In genomic region chr17:29133146-29133713, GRCh38 we compare ENCODE assay signal across 8 cellular contexts. TPM values are rescaled to one million over a fixed set of nuclear protein-coding genes. Genes with fewer than 3 reads are reported as not detected.
DNase-seq lines count a peak whose midpoint lies in the region; TF ChIP-seq lines count a peak whose summit lies in the region.

No MANE protein-coding gene starts in this region.

- H3K27me3 ChIP-seq in SK-N-SH (ENCODE audit: insufficient read depth) = no peaks in the 10 kb centered on the region

- peak overlapping the region; percentile 50 to 62; a peak in 2 of 4 replicates for H3K27ac ChIP-seq in SK-N-SH (ENCODE audit: low read depth in 2 of 2, low read length in 1 of 2)

- TF ChIP-seq CTCF in SK-N-SH (IDR thresholded peaks at IDR 0.05) (no peak), foreskin fibroblast (IDR thresholded peaks at IDR 0.05; ENCODE audit: low read depth, low read length) (no peak)

- POLR2A ChIA-PET in SK-N-SH (lab: Yijun Ruan, JAX) = interaction anchor here (0.7 kb wide), 1 partner anchor 9 kb away, joined by 3 read pairs; no protein-coding TSS in a partner anchor

- H2AFZ ChIP-seq in SK-N-SH (ENCODE audit: low read depth) = no peak overlapping the region

- WGBS in SK-N-SH (ENCODE audit: low lambda C conversion rate) = 61% methylated on average over 3 of the region's 4 CpGs

- CTCF ChIA-PET in SK-N-SH (lab: Yijun Ruan, JAX) = interaction anchor here (1.2 to 10.7 kb wide), 10 partner anchors 9 to 180 kb away, joined by 3 to 136 read pairs (median 24); partner anchors contain the start of gene MYO18A

- peaks cover 20 to 27% of the 10 kb centered on the region in 2 experiments for H3K4me1 ChIP-seq in SK-N-SH (ENCODE audit: control insufficient read depth in 1 of 2, insufficient read depth in 2 of 2, low read depth in 1 of 2, low read length in 1 of 2)

- no peaks in the 10 kb centered on the region for H3K36me3 ChIP-seq in SK-N-SH (replicated peaks in 1 of 2; ENCODE audit: control insufficient read depth in 1 of 2, insufficient read depth in 2 of 2, low read length in 1 of 2)

- intact Hi-C loops in posterior vena cava (cut with DNase I) = no loop called here

- TF ChIP-seq EP300 in SK-N-SH (IDR thresholded peaks at IDR 0.05; ENCODE audit: borderline replicate concordance in 1 of 2, low read depth in 1 of 2, low read length in 1 of 2) = no peak

- peak overlapping the region; percentile 67 for H3K4me2 ChIP-seq in SK-N-SH

- H3K79me2 ChIP-seq in SK-N-SH (ENCODE audit: insufficient read depth) = no peaks in the 10 kb centered on the region; the same call in 1 of the 2 replicates

- peak; percentile 85 for DNase-seq in ELR (ENCODE audit: low read depth)
- DNase-seq in SK-N-SH = no peak
- DNase-seq in foreskin fibroblast = peak; percentile 87 to 92
- DNase-seq in posterior vena cava (ENCODE audit: low spot score) = peak; percentile 89
- no peak for DNase-seq in NCI-H1436 (lab: John Stamatoyannopoulos, UW)
- no peak for DNase-seq in NCI-H128 (lab: John Stamatoyannopoulos, UW; ENCODE audit: unreplicated experiment)
- no peak for DNase-seq in NCI-H510A treated with DMSO at 0.1 percent for 48 hours (lab: John Stamatoyannopoulos, UW)
- DNase-seq in DMS153 (lab: John Stamatoyannopoulos, UW) = no peak

- no peak for TF ChIP-seq RAD21 in SK-N-SH (IDR thresholded peaks at IDR 0.05; ENCODE audit: low read length)

- H3K4me3 ChIP-seq in SK-N-SH (ENCODE audit: low read depth in 2 of 2, low read length in 1 of 2) = no peak overlapping the region
- H3K4me3 ChIP-seq in foreskin fibroblast (ENCODE audit: low read depth in 1 of 2, low read length in 2 of 2) = no peak overlapping the region

- no peaks in the 10 kb centered on the region for H4K20me1 ChIP-seq in SK-N-SH (ENCODE audit: insufficient read depth)

- no peak overlapping the region for H3K9ac ChIP-seq in SK-N-SH

- H3K9me2 ChIP-seq in SK-N-SH = no peaks in the 10 kb centered on the region

- no peaks in the 10 kb centered on the region for H3K9me3 ChIP-seq in SK-N-SH

- H3F3A ChIP-seq in SK-N-SH (replicated peaks; ENCODE audit: insufficient read depth) = peaks cover 8% of the 10 kb centered on the region

TF ChIP-seq in SK-N-SH, 30 proteins besides CTCF, POLR2A, EP300 and RAD21:
- TF ChIP-seq REST (IDR thresholded peaks at IDR 0.05; ENCODE audit: low read depth, low read length) (no peak), FOSL2 (IDR thresholded peaks at IDR 0.05; ENCODE audit: borderline replicate concordance, low read depth) (peak; percentile 87; the same call in 1 of the 2 replicates), MEF2A (IDR thresholded peaks at IDR 0.05; ENCODE audit: borderline replicate concordance, low read depth) (no peak; the same call in none of the 2 replicates), NRF1 (IDR thresholded peaks at IDR 0.05; ENCODE audit: low read depth, low read length) (no peak), TCF12 (IDR thresholded peaks at IDR 0.05) (peak; percentile 73), SIN3A (IDR thresholded peaks at IDR 0.05; ENCODE audit: borderline replicate concordance, low read depth, low read length) (no peak), JUND (IDR thresholded peaks at IDR 0.05) (peak; percentile 74)

RNA-seq across cellular contexts. Expression of gene MYO18A, which starts 47.0 kb away (rescaled TPM):
- 6.0 and 6.6 TPM in 2 replicates for polyA plus RNA-seq in SK-N-SH (2012; rRNA removed)
- polyA plus RNA-seq in SK-N-SH (2012; cell fraction: cytosol; rRNA removed) = 5.2 and 5.3 TPM in 2 replicates
- polyA plus RNA-seq in SK-N-SH (2012; cell fraction: nucleus; rRNA removed) = 31.2 and 36.7 TPM in 2 replicates
- 10 to 100 TPM; 76.3 to 87.9 TPM for total RNA-seq in posterior vena cava

Comparison
In these comparisons a context has a peak if more than half of its experiments do, and no peak if none do; other contexts are left out.
1. DNase-seq: peak in ELR (single experiment), foreskin fibroblast (2 of 2) and posterior vena cava (single experiment); none in SK-N-SH (single experiment), NCI-H1436 (single experiment), NCI-H128 (single experiment), NCI-H510A treated with DMSO at 0.1 percent for 48 hours (single experiment) and DMS153 (single experiment).